In genomic region chr11:13334068-13334785, GRCh38 we compare ENCODE assay signal across 16 cellular contexts. TPM values are rescaled to one million over a fixed set of nuclear protein-coding genes. Genes with fewer than 3 reads are reported as not detected.
A peak's percentile ranks its signal among the peaks of the same experiment; 100 is the strongest.
DNase-seq lines count a peak whose midpoint lies in the region; ATAC-seq and TF ChIP-seq lines count a peak whose summit lies in the region.
"Had no signal": no experiment of that assay in that cellular context is flagged by ENCODE, and none has a peak within 500 bp of the region (broad histone marks: within the 10 kb centered on the region; RNA-seq: fewer than 3 reads in every experiment).

No MANE protein-coding gene starts in this region.

- H3K9me3 ChIP-seq in gastroesophageal sphincter, result no peaks in the 10 kb centered on the region
- H3K9me3 ChIP-seq: sigmoid colon, uterus had no signal

- CTCF ChIA-PET in activated CD8-positive, alpha-beta T cell treated with anti-CD3 and anti-CD28 coated beads for 36 hours (lab: Charles Lee), result interaction anchor here (0.9 to 4.9 kb wide), 28 partner anchors 7 to 333 kb away, joined by 3 to 55 read pairs (median 12); no protein-coding TSS in a partner anchor
- CTCF ChIA-PET in activated CD8-positive, alpha-beta T cell treated with anti-CD3 and anti-CD28 coated beads, Interleukin-2, amount 10 ng/mL, durations not matched to agents 7 days and 5 days (lab: Charles Lee), result interaction anchor here (0.7 to 5.6 kb wide), 20 partner anchors 11 to 151 kb away, joined by 3 to 55 read pairs (median 16); no protein-coding TSS in a partner anchor
- CTCF ChIA-PET in T-cell (lab: Charles Lee), result interaction anchor here (0.5 to 4.6 kb wide), 8 partner anchors 54 to 373 kb away, joined by 3 to 26 read pairs (median 5); no protein-coding TSS in a partner anchor

- peaks cover 0 to 92% (median 25%) of the 10 kb centered on the region in 3 donors for H3K4me1 ChIP-seq in gastroesophageal sphincter
- H3K4me1 ChIP-seq: uterus had no signal

- H3K36me3 Mint-ChIP-seq in activated CD8-positive, alpha-beta T cell treated with anti-CD3 and anti-CD28 coated beads for 36 hours (ENCODE audit: low read depth), result no peaks in the 10 kb centered on the region
- peaks cover 14% of the 10 kb centered on the region for H3K36me3 Mint-ChIP-seq in activated CD8-positive, alpha-beta T cell treated with anti-CD3 and anti-CD28 coated beads, Interleukin-2, amount 10 ng/mL, durations not matched to agents 7 days and 5 days (ENCODE audit: low read depth)
- peaks cover 7% of the 10 kb centered on the region for H3K36me3 Mint-ChIP-seq in T-cell
- peaks cover 6 to 9% of the 10 kb centered on the region in 2 donors for H3K36me3 Mint-ChIP-seq in stimulated activated naive B cell treated with anti-CD40 and anti-IgM and Interleukin-4, amounts not matched to agents 10 μg/mL and 1 μg/mL and 100 μg/mL, for 72 hours

- TF ChIP-seq POLR2A in gastroesophageal sphincter (IDR thresholded peaks at IDR 0.05), result no peak

- DNase-seq in activated CD8-positive, alpha-beta T cell treated with anti-CD3 and anti-CD28 coated beads for 36 hours, result no peak
- DNase-seq in activated CD8-positive, alpha-beta T cell treated with anti-CD3 and anti-CD28 coated beads, Interleukin-2, amount 10 ng/mL, durations not matched to agents 7 days and 5 days, result no peak
- DNase-seq in T-cell (no peak), AG08395 (ENCODE audit: low spot score) (no peak)
- no peak for DNase-seq in stimulated activated naive B cell treated with anti-CD40 and anti-IgM and Interleukin-4, amounts not matched to agents 10 μg/mL and 1 μg/mL and 100 μg/mL, for 72 hours
- DNase-seq: activated CD4-positive, alpha-beta T cell treated with anti-CD3 and anti-CD28 coated beads for 4 hours; activated T-cell treated with anti-CD3 and anti-CD28 coated beads, Interleukin-2, amount 50 U/mL, for 72 hours; NCI-H1694 treated with DMSO at 0.1 percent for 48 hours; NCI-H526 treated with DMSO at 0.1 percent for 48 hours; sigmoid colon; stimulated activated CD4-positive, alpha-beta T cell treated with anti-CD3 and anti-CD28 coated beads, Interleukin-4, amount 100 ng/mL, for 24 hours; uterus had no signal

- peak overlapping the region; percentile 19 for H3K27ac Mint-ChIP-seq in activated CD8-positive, alpha-beta T cell treated with anti-CD3 and anti-CD28 coated beads for 36 hours
- no peak overlapping the region for H3K27ac Mint-ChIP-seq in activated CD8-positive, alpha-beta T cell treated with anti-CD3 and anti-CD28 coated beads, Interleukin-2, amount 10 ng/mL, durations not matched to agents 7 days and 5 days
- peak overlapping the region; percentile 80 to 84 for H3K27ac Mint-ChIP-seq in T-cell
- H3K27ac Mint-ChIP-seq in stimulated activated naive B cell treated with anti-CD40 and anti-IgM and Interleukin-4, amounts not matched to agents 10 μg/mL and 1 μg/mL and 100 μg/mL, for 72 hours, result peak overlapping the region; percentile 68
- H3K27ac Mint-ChIP-seq: activated T-cell treated with anti-CD3 and anti-CD28 coated beads, Interleukin-2, amount 50 U/mL, for 72 hours had no signal

- no peaks in the 10 kb centered on the region for H3K27me3 Mint-ChIP-seq in activated CD8-positive, alpha-beta T cell treated with anti-CD3 and anti-CD28 coated beads for 36 hours
- H3K27me3 Mint-ChIP-seq in activated CD8-positive, alpha-beta T cell treated with anti-CD3 and anti-CD28 coated beads, Interleukin-2, amount 10 ng/mL, durations not matched to agents 7 days and 5 days (ENCODE audit: low read depth), result no peaks in the 10 kb centered on the region
- H3K27me3 Mint-ChIP-seq in T-cell, result no peaks in the 10 kb centered on the region
- no peaks in the 10 kb centered on the region for H3K27me3 Mint-ChIP-seq in stimulated activated naive B cell treated with anti-CD40 and anti-IgM and Interleukin-4, amounts not matched to agents 10 μg/mL and 1 μg/mL and 100 μg/mL, for 72 hours

- no peak for TF ChIP-seq EP300 in gastroesophageal sphincter (IDR thresholded peaks at IDR 0.05)

- ATAC-seq in activated CD8-positive, alpha-beta T cell treated with anti-CD3 and anti-CD28 coated beads for 36 hours, result no peak
- no peak for ATAC-seq in activated CD8-positive, alpha-beta T cell treated with anti-CD3 and anti-CD28 coated beads, Interleukin-2, amount 10 ng/mL, durations not matched to agents 7 days and 5 days
- ATAC-seq in T-cell (replicated peaks in 1 of 4), result no peak
- ATAC-seq in gastroesophageal sphincter, result peak; percentile 5
- peak in 1 of 2 donors; percentile 4 for ATAC-seq in stimulated activated naive B cell treated with anti-CD40 and anti-IgM and Interleukin-4, amounts not matched to agents 10 μg/mL and 1 μg/mL and 100 μg/mL, for 72 hours (replicated peaks)
- ATAC-seq in GM21423 (IDR thresholded peaks at IDR 0.05; ENCODE audit: unreplicated experiment), result no peak
- no peak for ATAC-seq in GM18517 (IDR thresholded peaks at IDR 0.05; ENCODE audit: unreplicated experiment)

- no peaks in the 10 kb centered on the region for H3K36me3 ChIP-seq in gastroesophageal sphincter
- H3K36me3 ChIP-seq: sigmoid colon, uterus had no signal

- intact Hi-C loops in activated CD8-positive, alpha-beta T cell treated with anti-CD3 and anti-CD28 coated beads for 36 hours (cut with micrococcal nuclease), result no loop called here

- 72 to 100% methylated on average over 1 to 4 of the region's 4 CpGs for WGBS in gastroesophageal sphincter (ENCODE audit: low coverage in 1 of 2), 2 donors

- TF ChIP-seq CTCF in activated CD8-positive, alpha-beta T cell treated with anti-CD3 and anti-CD28 coated beads for 36 hours (IDR thresholded peaks at IDR 0.05), result no peak
- TF ChIP-seq CTCF in gastroesophageal sphincter (IDR thresholded peaks at IDR 0.05), result no peak

- H3K27ac ChIP-seq in gastroesophageal sphincter, result no peak overlapping the region
- H3K27ac ChIP-seq: sigmoid colon, uterus had no signal

- no peaks in the 10 kb centered on the region for H3K9me3 Mint-ChIP-seq in activated CD8-positive, alpha-beta T cell treated with anti-CD3 and anti-CD28 coated beads for 36 hours
- H3K9me3 Mint-ChIP-seq in activated CD8-positive, alpha-beta T cell treated with anti-CD3 and anti-CD28 coated beads, Interleukin-2, amount 10 ng/mL, durations not matched to agents 7 days and 5 days (ENCODE audit: insufficient read depth), result no peaks in the 10 kb centered on the region
- H3K9me3 Mint-ChIP-seq in T-cell, result no peaks in the 10 kb centered on the region
- no peaks in the 10 kb centered on the region for H3K9me3 Mint-ChIP-seq in stimulated activated naive B cell treated with anti-CD40 and anti-IgM and Interleukin-4, amounts not matched to agents 10 μg/mL and 1 μg/mL and 100 μg/mL, for 72 hours
- H3K9me3 Mint-ChIP-seq: activated T-cell treated with anti-CD3 and anti-CD28 coated beads, Interleukin-2, amount 50 U/mL, for 72 hours had no signal

- H3K4me3 Mint-ChIP-seq in activated CD8-positive, alpha-beta T cell treated with anti-CD3 and anti-CD28 coated beads for 36 hours, result no peak overlapping the region
- no peak overlapping the region for H3K4me3 Mint-ChIP-seq in activated CD8-positive, alpha-beta T cell treated with anti-CD3 and anti-CD28 coated beads, Interleukin-2, amount 10 ng/mL, durations not matched to agents 7 days and 5 days
- H3K4me3 Mint-ChIP-seq in T-cell, result peak overlapping the region in 1 of 3 donors; percentile 48
- no peak overlapping the region for H3K4me3 Mint-ChIP-seq in stimulated activated naive B cell treated with anti-CD40 and anti-IgM and Interleukin-4, amounts not matched to agents 10 μg/mL and 1 μg/mL and 100 μg/mL, for 72 hours

- POLR2A ChIA-PET in activated CD8-positive, alpha-beta T cell treated with anti-CD3 and anti-CD28 coated beads for 36 hours (lab: Charles Lee), result interaction anchor here (0.7 to 1.0 kb wide), 2 partner anchors 51 to 54 kb away, joined by 3 to 4 read pairs; no protein-coding TSS in a partner anchor
- POLR2A ChIA-PET in activated CD8-positive, alpha-beta T cell treated with anti-CD3 and anti-CD28 coated beads, Interleukin-2, amount 10 ng/mL, durations not matched to agents 7 days and 5 days (lab: Charles Lee), result no interaction called here
- POLR2A ChIA-PET in T-cell (lab: Charles Lee), result interaction anchor here in 1 of 2 donors (0.6 kb wide), 1 partner anchor 11 kb away, joined by 3 read pairs; no protein-coding TSS in a partner anchor

- H3K4me1 Mint-ChIP-seq in activated CD8-positive, alpha-beta T cell treated with anti-CD3 and anti-CD28 coated beads for 36 hours (ENCODE audit: low read depth), result peaks cover 73% of the 10 kb centered on the region
- peaks cover 60% of the 10 kb centered on the region for H3K4me1 Mint-ChIP-seq in activated CD8-positive, alpha-beta T cell treated with anti-CD3 and anti-CD28 coated beads, Interleukin-2, amount 10 ng/mL, durations not matched to agents 7 days and 5 days (ENCODE audit: low read depth)
- peaks cover 83 to 90% (median 83%) of the 10 kb centered on the region in 3 donors for H3K4me1 Mint-ChIP-seq in T-cell
- H3K4me1 Mint-ChIP-seq in stimulated activated naive B cell treated with anti-CD40 and anti-IgM and Interleukin-4, amounts not matched to agents 10 μg/mL and 1 μg/mL and 100 μg/mL, for 72 hours, result peaks cover 31 to 57% of the 10 kb centered on the region in 2 donors

- no peaks in the 10 kb centered on the region for H3K27me3 ChIP-seq in gastroesophageal sphincter
- H3K27me3 ChIP-seq: sigmoid colon, uterus had no signal

- H3K4me3 ChIP-seq in gastroesophageal sphincter, result no peak overlapping the region
- H3K4me3 ChIP-seq: lung, sigmoid colon, uterus had no signal

RNA-seq across cellular contexts. Expression of gene BMAL1, which starts 56.6 kb away (rescaled TPM):
- total RNA-seq in activated CD8-positive, alpha-beta T cell treated with anti-CD3 and anti-CD28 coated beads for 36 hours, result 10 to 100 TPM; 21.5 to 22.7 TPM
- 10 to 100 TPM; 41.1 to 53.5 TPM for total RNA-seq in activated CD8-positive, alpha-beta T cell treated with anti-CD3 and anti-CD28 coated beads, Interleukin-2, amount 10 ng/mL, durations not matched to agents 7 days and 5 days
- total RNA-seq in T-cell (10 to 100 TPM; 67.9 to 99.2 (median 72.1) TPM), gastroesophageal sphincter (10 to 100 TPM; 32.2 to 38.4 (median 36.0) TPM)
